ENCODE assay signal across 19 cellular contexts in the genomic region with DNA sequence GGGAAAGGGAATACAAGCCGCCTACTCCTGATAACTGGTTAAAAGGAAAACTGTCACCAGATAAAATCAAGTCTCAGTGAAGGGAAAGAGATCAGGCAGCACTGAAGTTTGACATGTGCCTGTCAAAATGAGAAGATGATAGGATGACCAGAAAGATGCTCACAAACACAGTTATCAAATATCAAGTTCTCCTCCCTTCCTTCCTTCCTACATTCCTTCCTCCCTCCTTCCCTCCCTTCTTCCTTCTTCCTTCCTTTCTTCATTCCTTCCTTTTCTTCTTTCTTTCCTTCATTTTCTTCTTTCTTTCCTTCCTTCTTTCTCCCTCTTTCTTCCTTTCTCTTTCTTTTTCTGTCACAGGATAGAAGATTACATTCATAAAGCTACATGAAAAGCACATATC. TPM values are rescaled to one million over a fixed set of nuclear protein-coding genes. Genes with fewer than 3 reads are reported as not detected.
DNase-seq lines count a peak whose midpoint lies in the region; ATAC-seq, FAIRE-seq and TF ChIP-seq lines count a peak whose summit lies in the region.
"Had no signal": no experiment of that assay in that cellular context is flagged by ENCODE, and none has a peak within 500 bp of the region (broad histone marks: within the 10 kb centered on the region; RNA-seq: fewer than 3 reads in every experiment).

No MANE protein-coding gene starts in this region.

- TF ChIP-seq CTCF in OCI-LY7 (conservative IDR thresholded peaks at IDR 0.05; ENCODE audit: low read length), result no peak
- no peak for TF ChIP-seq CTCF in neural progenitor cell (IDR thresholded peaks at IDR 0.05)

- FAIRE-seq in GM18507 (lab: Jason Lieb, UNC), result peak; percentile 46
- FAIRE-seq: G401.6, GM12892 had no signal

- H3K79me2 ChIP-seq in OCI-LY7 (ENCODE audit: insufficient read depth, low read depth, low read length) (no peaks in the 10 kb centered on the region), neural progenitor cell (ENCODE audit: low read depth) (no peaks in the 10 kb centered on the region)

- no peaks in the 10 kb centered on the region for H3K27me3 Mint-ChIP-seq in CD4-positive, CD25-positive, alpha-beta regulatory T cell
- H3K27me3 Mint-ChIP-seq in neural progenitor cell (ENCODE audit: insufficient read depth, low read depth), result peaks cover 4% of the 10 kb centered on the region

- H3K4me1 ChIP-seq in CD4-positive, CD25-positive, alpha-beta regulatory T cell (ENCODE audit: control insufficient read depth, insufficient read depth, low read length, poor library complexity, severe bottlenecking), result peaks cover 12% of the 10 kb centered on the region
- H3K4me1 ChIP-seq in OCI-LY7 (ENCODE audit: insufficient read depth, low read length, poor library complexity, severe bottlenecking) (peaks cover 5% of the 10 kb centered on the region), neural progenitor cell (no peaks in the 10 kb centered on the region)
- H3K4me1 ChIP-seq: SJSA1 had no signal

- H3K4me2 ChIP-seq in OCI-LY7 (ENCODE audit: low read length), result no peak overlapping the region
- H3K4me2 ChIP-seq in neural progenitor cell, result no peak overlapping the region

- H3K9ac ChIP-seq in neural progenitor cell, result no peak overlapping the region
- H3K9ac ChIP-seq: BLaER1 treated with 17β-estradiol and CSF1 and Interleukin-3, amounts not matched to agents 10 nM and 100 nM had no signal

- H3K36me3 ChIP-seq in CD4-positive, CD25-positive, alpha-beta regulatory T cell (ENCODE audit: control insufficient read depth, insufficient read depth, low read length), result no peaks in the 10 kb centered on the region
- no peaks in the 10 kb centered on the region for H3K36me3 ChIP-seq in OCI-LY7 (ENCODE audit: insufficient read depth, low read length)
- no peaks in the 10 kb centered on the region for H3K36me3 ChIP-seq in neural progenitor cell
- H3K36me3 ChIP-seq: BLaER1 treated with 17β-estradiol and CSF1 and Interleukin-3, amounts not matched to agents 10 nM and 100 nM; SJSA1 had no signal

- intact Hi-C loops in OCI-LY7 (cut with micrococcal nuclease; ENCODE audit: unreplicated experiment), result no loop called here

- CTCF ChIA-PET in OCI-LY7 (lab: Charles Lee; ENCODE audit: unreplicated experiment), result no interaction called here
- CTCF ChIA-PET in HEK293T (lab: Yijun Ruan, JAX), result no interaction called here

- peaks cover 8 to 19% (median 11%) of the 10 kb centered on the region in 4 donors for H3K4me1 Mint-ChIP-seq in CD4-positive, CD25-positive, alpha-beta regulatory T cell
- peaks cover 3% of the 10 kb centered on the region for H3K4me1 Mint-ChIP-seq in neural progenitor cell

- no peaks in the 10 kb centered on the region for H3K9me2 ChIP-seq in OCI-LY7 (ENCODE audit: insufficient read depth, low read length)

- peaks cover 4% of the 10 kb centered on the region for H3K36me3 Mint-ChIP-seq in CD4-positive, CD25-positive, alpha-beta regulatory T cell
- H3K36me3 Mint-ChIP-seq in neural progenitor cell, result no peaks in the 10 kb centered on the region
- H3K36me3 Mint-ChIP-seq: CD8-positive, alpha-beta T cell had no signal

- no peaks in the 10 kb centered on the region for H3K27me3 ChIP-seq in CD4-positive, CD25-positive, alpha-beta regulatory T cell (ENCODE audit: control insufficient read depth, insufficient read depth, low read length)
- no peaks in the 10 kb centered on the region for H3K27me3 ChIP-seq in neural progenitor cell
- H3K27me3 ChIP-seq: BLaER1 treated with 17β-estradiol and CSF1 and Interleukin-3, amounts not matched to agents 10 nM and 100 nM; SJSA1 had no signal

- H3K9me3 Mint-ChIP-seq in CD4-positive, CD25-positive, alpha-beta regulatory T cell, result no peaks in the 10 kb centered on the region
- H3K9me3 Mint-ChIP-seq in neural progenitor cell, result peaks cover 2% of the 10 kb centered on the region
- H3K9me3 Mint-ChIP-seq: CD8-positive, alpha-beta T cell had no signal

- no peak for DNase-seq in CD4-positive, CD25-positive, alpha-beta regulatory T cell
- DNase-seq in GM18507 (ENCODE audit: extremely low spot score, insufficient read length, low read depth) (no peak), OCI-LY7 (ENCODE audit: low spot score) (no peak), neural progenitor cell (ENCODE audit: low spot score) (no peak), NCI-H226 (no peak), HEK293T (ENCODE audit: extremely low spot score) (no peak)
- no peak for DNase-seq in stimulated activated naive CD8-positive, alpha-beta T cell treated with anti-CD3 and anti-CD28 coated beads, Interleukin-15, Interleukin-2, amounts not matched to agents 100 U/mL and 50 U/mL, for 24 hours
- DNase-seq: CD8-positive, alpha-beta T cell; NCI-H1105 treated with DMSO at 0.1 percent for 48 hours; NCI-H2029 treated with DMSO at 0.1 percent for 48 hours; NCI-H345; NCI-H524; NCI-H774; OCI-M1 had no signal

- no peaks in the 10 kb centered on the region for H3K9me3 ChIP-seq in CD4-positive, CD25-positive, alpha-beta regulatory T cell (ENCODE audit: control insufficient read depth in 2 of 2, low read length in 2 of 2)
- H3K9me3 ChIP-seq in OCI-LY7 (ENCODE audit: low read length), result no peaks in the 10 kb centered on the region
- H3K9me3 ChIP-seq in neural progenitor cell (ENCODE audit: low read depth), result no peaks in the 10 kb centered on the region
- H3K9me3 ChIP-seq: SJSA1 had no signal

- H3K27ac Mint-ChIP-seq in CD4-positive, CD25-positive, alpha-beta regulatory T cell, result peak overlapping the region; percentile 6 to 16 (median 7)
- no peak overlapping the region for H3K27ac Mint-ChIP-seq in neural progenitor cell
- H3K27ac Mint-ChIP-seq: CD8-positive, alpha-beta T cell had no signal

- no peak overlapping the region for H3K27ac ChIP-seq in CD4-positive, CD25-positive, alpha-beta regulatory T cell (ENCODE audit: insufficient read depth, low read length, poor library complexity, severe bottlenecking)
- H3K27ac ChIP-seq in OCI-LY7 (ENCODE audit: low read depth, low read length, poor library complexity, severe bottlenecking) (no peak overlapping the region), neural progenitor cell (no peak overlapping the region)
- H3K27ac ChIP-seq: BLaER1 treated with 17β-estradiol and CSF1 and Interleukin-3, amounts not matched to agents 10 nM and 100 nM; SJSA1 had no signal

- BruUV-seq in OCI-LY7 (replicated peaks; lab: Mats Ljungman, UMichigan), result no TSS peak

- no peak overlapping the region for H3K4me3 Mint-ChIP-seq in CD4-positive, CD25-positive, alpha-beta regulatory T cell
- H3K4me3 Mint-ChIP-seq in neural progenitor cell, result no peak overlapping the region
- H3K4me3 Mint-ChIP-seq: CD8-positive, alpha-beta T cell had no signal

- H4K20me1 ChIP-seq in OCI-LY7 (ENCODE audit: insufficient read depth, low read length) (no peaks in the 10 kb centered on the region), neural progenitor cell (ENCODE audit: low read depth) (no peaks in the 10 kb centered on the region)
- H4K20me1 ChIP-seq: BLaER1 treated with 17β-estradiol and CSF1 and Interleukin-3, amounts not matched to agents 10 nM and 100 nM had no signal

- no peaks in the 10 kb centered on the region for H3F3A ChIP-seq in neural progenitor cell (ENCODE audit: low read depth)

- ATAC-seq in CD4-positive, CD25-positive, alpha-beta regulatory T cell (ENCODE audit: low read depth in 2 of 2), result no peak
- no peak for ATAC-seq in stimulated activated naive CD8-positive, alpha-beta T cell treated with anti-CD3 and anti-CD28 coated beads, Interleukin-15, Interleukin-2, amounts not matched to agents 100 U/mL and 50 U/mL, for 24 hours
- ATAC-seq: CD8-positive, alpha-beta T cell; Right ventricle myocardium inferior had no signal

- POLR2A ChIA-PET in OCI-LY7 (lab: Charles Lee), result interaction anchor here (0.8 to 1.8 kb wide), 5 partner anchors 9 to 182 kb away, joined by 3 to 5 read pairs (median 5); a partner anchor contains a TSS
- POLR2A ChIA-PET in HEK293T (lab: Yijun Ruan, JAX), result no interaction called here

- no peak overlapping the region for H3K4me3 ChIP-seq in CD4-positive, CD25-positive, alpha-beta regulatory T cell (ENCODE audit: low read depth, low read length)
- no peak overlapping the region for H3K4me3 ChIP-seq in OCI-LY7 (ENCODE audit: low read depth, low read length, poor library complexity, severe bottlenecking)
- H3K4me3 ChIP-seq in neural progenitor cell, result no peak overlapping the region
- H3K4me3 ChIP-seq: BLaER1 treated with 17β-estradiol and CSF1 and Interleukin-3, amounts not matched to agents 10 nM and 100 nM; SJSA1 had no signal

- H2AFZ ChIP-seq in OCI-LY7 (ENCODE audit: low read length) (peak overlapping the region; percentile 58), neural progenitor cell (replicated peaks) (peak overlapping the region; percentile 72)

TF ChIP-seq in HEK293T, 16 proteins besides CTCF, POLR2A, EP300 and RAD21:
- TF ChIP-seq L3MBTL2 (conservative IDR thresholded peaks at IDR 0.05) (no peak), HDGF (IDR thresholded peaks at IDR 0.05; ENCODE audit: borderline replicate concordance) (no peak), ELF4 (IDR thresholded peaks at IDR 0.05) (no peak), FOXM1 (IDR thresholded peaks at IDR 0.05; ENCODE audit: borderline replicate concordance) (no peak), FOXA1 (IDR thresholded peaks at IDR 0.05) (no peak), SUZ12 (IDR thresholded peaks at IDR 0.05) (no peak), TARDBP (IDR thresholded peaks at IDR 0.05) (no peak), ARNT (IDR thresholded peaks at IDR 0.05) (no peak), CTBP1 (IDR thresholded peaks at IDR 0.05; ENCODE audit: borderline replicate concordance) (no peak), BHLHE40 (IDR thresholded peaks at IDR 0.05; ENCODE audit: borderline replicate concordance) (no peak), NFRKB (IDR thresholded peaks at IDR 0.05) (no peak), FOXK2 (IDR thresholded peaks at IDR 0.05) (no peak), SP1 (IDR thresholded peaks at IDR 0.05) (no peak), ZNF384 (IDR thresholded peaks at IDR 0.05) (no peak), LEF1 (IDR thresholded peaks at IDR 0.05; ENCODE audit: borderline replicate concordance) (no peak)
- TF ChIP-seq, protein P1, sequence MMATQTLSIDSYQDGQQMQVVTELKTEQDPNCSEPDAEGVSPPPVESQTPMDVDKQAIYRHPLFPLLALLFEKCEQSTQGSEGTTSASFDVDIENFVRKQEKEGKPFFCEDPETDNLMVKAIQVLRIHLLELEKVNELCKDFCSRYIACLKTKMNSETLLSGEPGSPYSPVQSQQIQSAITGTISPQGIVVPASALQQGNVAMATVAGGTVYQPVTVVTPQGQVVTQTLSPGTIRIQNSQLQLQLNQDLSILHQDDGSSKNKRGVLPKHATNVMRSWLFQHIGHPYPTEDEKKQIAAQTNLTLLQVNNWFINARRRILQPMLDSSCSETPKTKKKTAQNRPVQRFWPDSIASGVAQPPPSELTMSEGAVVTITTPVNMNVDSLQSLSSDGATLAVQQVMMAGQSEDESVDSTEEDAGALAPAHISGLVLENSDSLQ (IDR thresholded peaks at IDR 0.05), result no peak
TF ChIP-seq in HEK293T: peak in this region for 0.

RNA-seq across cellular contexts. Expression of a gene that starts 55.2 kb away (rescaled TPM):
- 17.4 TPM for total RNA-seq in CD4-positive, CD25-positive, alpha-beta regulatory T cell
- polyA plus RNA-seq in CD4-positive, CD25-positive, alpha-beta regulatory T cell, result 1 to 10 TPM; 1.4 to 5.1 (median 4.4) TPM
- total RNA-seq in OCI-LY7 (2014; rRNA removed; shearing (Covaris generic)), result 42.9 and 45.1 TPM in 2 replicates
- total RNA-seq in OCI-LY7 (2022) (20.1 and 26.1 TPM in 2 replicates), neural progenitor cell (ENCODE audit: low replicate concordance) (3.0 and 3.3 TPM in 2 replicates)
